ENCODE assay signal across 10 cellular contexts in the genomic region with DNA sequence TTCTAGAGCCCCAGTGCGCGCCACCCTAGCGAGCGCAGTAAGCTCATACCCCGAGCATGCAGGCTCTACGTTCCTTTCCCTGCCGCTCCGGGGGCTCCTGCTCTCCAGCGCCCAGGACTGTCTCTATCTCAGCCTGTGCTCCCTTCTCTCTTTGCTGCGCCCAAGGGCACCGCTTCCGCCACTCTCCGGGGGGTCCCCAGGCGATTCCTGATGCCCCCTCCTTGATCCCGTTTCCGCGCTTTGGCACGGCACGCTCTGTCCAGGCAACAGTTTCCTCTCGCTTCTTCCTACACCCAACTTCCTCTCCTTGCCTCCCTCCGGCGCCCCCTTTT. TPM values are rescaled to one million over a fixed set of nuclear protein-coding genes. Genes with fewer than 3 reads are reported as not detected.
A peak's percentile ranks its signal among the peaks of the same experiment; 100 is the strongest.
DNase-seq lines count a peak whose midpoint lies in the region; ATAC-seq and TF ChIP-seq lines count a peak whose summit lies in the region.
"Had no signal": no experiment of that assay in that cellular context is flagged by ENCODE, and none has a peak within 500 bp of the region (broad histone marks: within the 10 kb centered on the region; RNA-seq: fewer than 3 reads in every experiment).

No MANE protein-coding gene starts in this region.

- intact Hi-C loops in sciatic nerve (cut with DNase I): no loop called here

- H3K36me3 ChIP-seq in H7 (replicated peaks; ENCODE audit: control insufficient read depth, insufficient read depth, low read length): no peaks in the 10 kb centered on the region
- no peaks in the 10 kb centered on the region for H3K36me3 ChIP-seq in effector memory CD4-positive, alpha-beta T cell (ENCODE audit: control insufficient read depth, insufficient read depth, low read length)

- H3K27ac ChIP-seq in effector memory CD4-positive, alpha-beta T cell (ENCODE audit: insufficient read depth, low read length, poor library complexity, severe bottlenecking): no peak overlapping the region

- no peaks in the 10 kb centered on the region for H3K4me1 ChIP-seq in effector memory CD4-positive, alpha-beta T cell (ENCODE audit: control insufficient read depth, insufficient read depth, low read length, poor library complexity, severe bottlenecking)

- H3K9me3 ChIP-seq in effector memory CD4-positive, alpha-beta T cell (ENCODE audit: control insufficient read depth, low read length): no peaks in the 10 kb centered on the region

- DNase-seq in H7: no peak
- peak in 1 of 2 donors; percentile 18 for DNase-seq in cardiac fibroblast (ENCODE audit: low read depth in 2 of 2)
- peak; percentile 22 for DNase-seq in iris pigment epithelial cell (ENCODE audit: low read depth)
- DNase-seq in sciatic nerve (ENCODE audit: low spot score): no peak
- no peak for DNase-seq in NCI-H526 treated with DMSO at 0.1 percent for 48 hours (lab: John Stamatoyannopoulos, UW)
- no peak for DNase-seq in activated CD4-positive, alpha-beta T cell treated with anti-CD3 and anti-CD28 coated beads, Interleukin-2, amount 50 U/mL, for 48 hours
- DNase-seq in effector memory CD4-positive, alpha-beta T cell: no peak

- TF ChIP-seq CTCF in cardiac fibroblast (IDR thresholded peaks at IDR 0.05; ENCODE audit: low read depth, low read length): no peak

- peaks cover 50% of the 10 kb centered on the region for H3K27me3 ChIP-seq in H7 (ENCODE audit: control insufficient read depth, insufficient read depth, low read length)
- H3K27me3 ChIP-seq in effector memory CD4-positive, alpha-beta T cell (replicated peaks; ENCODE audit: control insufficient read depth, insufficient read depth, low read length, poor library complexity, severe bottlenecking): no peaks in the 10 kb centered on the region

- peak; percentile 50 for ATAC-seq in sciatic nerve
- no peak for ATAC-seq in HG03354 (IDR thresholded peaks at IDR 0.05; ENCODE audit: poor library complexity, severe bottlenecking, unreplicated experiment)

- H3K4me3 ChIP-seq in H7 (ENCODE audit: insufficient read depth, low read depth, low read length) (peak overlapping the region; percentile 59), cardiac fibroblast (replicated peaks in 1 of 2; ENCODE audit: low read depth in 2 of 2, low read length in 2 of 2) (peak overlapping the region; percentile 36 to 51)
- no peak overlapping the region for H3K4me3 ChIP-seq in effector memory CD4-positive, alpha-beta T cell (ENCODE audit: insufficient read depth, low read depth, low read length, poor library complexity, severe bottlenecking)

RNA-seq across cellular contexts. Expression of a gene that starts 0.8 kb away (rescaled TPM):
- not detected in 2 replicates for total RNA-seq in H7 (2014; rRNA removed; shearing (Covaris generic))
- 0.53 TPM for total RNA-seq in sciatic nerve
- total RNA-seq: HT1080; T-helper 2 cell treated with Interferon-gamma antibody and Interleukin-4, amounts not matched to agents 100 ng/mL and 5 ng/mL, for 36 hours had no signal
